25 cellular contexts compared by ENCODE assay signal in genomic region chrX:42496239-42496638, GRCh38.
"Had no signal": no experiment of that assay in that cellular context is flagged by ENCODE, and none has a peak within 500 bp of the region (broad histone marks: within the 10 kb centered on the region; RNA-seq: fewer than 3 reads in every experiment).

No MANE protein-coding gene starts in this region.

- DNase-seq: activated CD4-positive, alpha-beta T cell treated with anti-CD3 and anti-CD28 coated beads for 4 hours; activated CD4-positive, alpha-beta T cell treated with anti-CD3 and anti-CD28 coated beads, Interleukin-2, amount 50 U/mL, for 48 hours; activated CD4-positive, CD25-positive, alpha-beta regulatory T cell; activated CD8-positive, alpha-beta memory T cell treated with anti-CD3 and anti-CD28 coated beads, Interleukin-2, amount 50 U/mL, for 4 hours; activated gamma-delta T cell; activated naive CD4-positive, alpha-beta T cell treated with anti-CD3 and anti-CD28 coated beads, Interleukin-2, amount 50 U/mL, for 16 hours; activated T-cell treated with anti-CD3 and anti-CD28 coated beads, Interleukin-2, amount 50 U/mL, for 24 hours; amniotic stem cell; foreskin fibroblast; kidney glomerular epithelial cell; left lung; lower lobe of right lung; mesenchymal stem cell; naive thymus-derived CD8-positive, alpha-beta T cell; nucleus accumbens; pancreas; sigmoid colon; small intestine; stimulated activated CD4-positive, alpha-beta T cell treated with anti-CD3 and anti-CD28 coated beads, Interleukin-4, amount 100 ng/mL, for 24 hours; uterus had no signal

- H3K4me3 ChIP-seq: left lung, lower lobe of right lung, pancreas, prostate gland, sigmoid colon, thoracic aorta, uterus had no signal

- FAIRE-seq: endothelial cell of umbilical vein, pancreas, small intestine had no signal

- ATAC-seq: esophagus mucosa; left lung; lower lobe of right lung; naive thymus-derived CD8-positive, alpha-beta T cell; pancreas; stimulated activated effector memory CD8-positive, alpha-beta T cell treated with anti-CD3 and anti-CD28 coated beads, Interleukin-12 subunit alpha, Interleukin-12 subunit beta, amount 100 ng/mL, for 72 hours had no signal
